In the genomic region with DNA sequence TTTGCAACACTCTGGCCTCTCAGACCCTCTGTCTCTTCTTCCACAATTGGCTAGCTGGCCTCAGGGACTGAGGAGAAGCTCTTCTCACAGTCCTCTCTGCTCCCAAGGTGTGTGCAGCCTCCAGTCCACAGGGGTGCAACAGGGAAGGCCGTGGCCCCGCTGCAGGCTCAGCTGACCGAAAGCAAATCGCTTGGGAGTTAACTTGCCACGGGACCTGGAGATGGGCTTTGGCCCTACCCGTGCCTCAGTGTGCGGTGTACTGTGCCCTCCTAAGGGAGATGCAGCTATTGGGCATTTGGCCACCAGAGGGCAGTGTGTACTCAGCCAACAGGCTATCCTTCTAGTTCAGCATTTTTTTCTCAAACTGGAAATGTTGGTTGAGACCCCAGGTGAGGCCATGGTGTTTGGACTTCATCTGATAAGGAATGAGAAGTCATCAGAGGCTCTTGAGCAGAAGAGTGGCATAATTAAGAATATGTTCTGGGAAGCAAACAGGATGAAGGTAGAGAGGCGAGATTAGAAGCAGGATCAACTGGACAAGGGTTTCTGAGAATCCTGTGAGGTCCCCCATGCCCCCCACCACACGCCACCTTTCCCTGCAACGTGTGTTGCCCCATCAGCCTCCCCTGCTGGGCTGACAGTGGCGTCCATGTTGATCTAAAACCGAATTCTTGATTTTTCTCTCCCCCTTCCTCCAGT, we compare ENCODE assay signal across 8 cellular contexts. TPM values are rescaled to one million over a fixed set of nuclear protein-coding genes. Genes with fewer than 3 reads are reported as not detected.
A peak's percentile ranks its signal among the peaks of the same experiment; 100 is the strongest.
DNase-seq lines count a peak whose midpoint lies in the region; ATAC-seq, FAIRE-seq and TF ChIP-seq lines count a peak whose summit lies in the region.

No MANE protein-coding gene starts in this region.

- POLR2A ChIA-PET in activated B cell treated with CpG ODN at 0.5 μM for 24 hours (lab: Charles Lee): interaction anchor here (0.6 to 2.1 kb wide), 9 partner anchors 12 to 424 kb away, joined by 3 to 14 read pairs (median 3); a partner anchor contains a TSS

- CTCF ChIA-PET in activated B cell treated with CpG ODN at 0.5 μM for 24 hours (lab: Charles Lee): interaction anchor here (0.8 to 4.8 kb wide), 27 partner anchors 9 to 821 kb away, joined by 3 to 147 read pairs (median 4); a partner anchor contains a TSS

- H3K27ac Mint-ChIP-seq in activated B cell treated with CpG ODN at 0.5 μM for 24 hours: no peak overlapping the region

- H3K4me1 Mint-ChIP-seq in activated B cell treated with CpG ODN at 0.5 μM for 24 hours: peaks cover 12% of the 10 kb centered on the region

- no peak for FAIRE-seq in kidney (lab: Jason Lieb, UNC)

- no peaks in the 10 kb centered on the region for H3K36me3 ChIP-seq in kidney (ENCODE audit: control insufficient read depth in 1 of 2, insufficient read depth in 2 of 2, low read length in 2 of 2)

- H3K27me3 Mint-ChIP-seq in activated B cell treated with CpG ODN at 0.5 μM for 24 hours: no peaks in the 10 kb centered on the region

- no peak overlapping the region for H3K27ac ChIP-seq in kidney (ENCODE audit: low read depth in 2 of 2, low read length in 2 of 2)

- no peaks in the 10 kb centered on the region for H3K9me3 Mint-ChIP-seq in activated B cell treated with CpG ODN at 0.5 μM for 24 hours

- no peak overlapping the region for H3K9ac ChIP-seq in kidney (ENCODE audit: low read length in 2 of 2)

- TF ChIP-seq CTCF in activated B cell treated with CpG ODN at 0.5 μM for 24 hours (IDR thresholded peaks at IDR 0.05): peak; percentile 47
- TF ChIP-seq CTCF in cardiac fibroblast (IDR thresholded peaks at IDR 0.05; ENCODE audit: low read depth, low read length): peak; percentile 92
- TF ChIP-seq CTCF in kidney (IDR thresholded peaks at IDR 0.05; ENCODE audit: borderline replicate concordance, extremely low read depth, insufficient read depth): peak; percentile 98

- no peaks in the 10 kb centered on the region for H3K36me3 Mint-ChIP-seq in activated B cell treated with CpG ODN at 0.5 μM for 24 hours (ENCODE audit: low read depth)

- no peaks in the 10 kb centered on the region for H3K9me3 ChIP-seq in kidney (ENCODE audit: control insufficient read depth in 1 of 2, low read length in 2 of 2)

- no peak overlapping the region for H3K4me3 Mint-ChIP-seq in activated B cell treated with CpG ODN at 0.5 μM for 24 hours

- ATAC-seq in GM21619 (IDR thresholded peaks at IDR 0.05; ENCODE audit: unreplicated experiment): peak; percentile 60
- ATAC-seq in activated B cell treated with CpG ODN at 0.5 μM for 24 hours (ENCODE audit: low read depth): peak; percentile 96
- ATAC-seq in GM18517 (IDR thresholded peaks at IDR 0.05; ENCODE audit: unreplicated experiment): no peak

- intact Hi-C loops in activated B cell treated with CpG ODN at 0.5 μM for 24 hours (cut with micrococcal nuclease): loop anchor here (1.0 to 10.0 kb wide), 10 partner anchors 54 to 810 kb away; a partner anchor contains a TSS
- intact Hi-C loops in kidney (cut with DNase I): no loop called here

- peaks cover 0 to 4% of the 10 kb centered on the region in 2 donors for H3K4me1 ChIP-seq in kidney (ENCODE audit: control insufficient read depth in 1 of 2, insufficient read depth in 1 of 2, low read depth in 1 of 2, low read length in 2 of 2)

- no peak overlapping the region for H3K4me3 ChIP-seq in cardiac fibroblast (replicated peaks in 1 of 2; ENCODE audit: low read depth in 2 of 2, low read length in 2 of 2)
- no peak overlapping the region for H3K4me3 ChIP-seq in kidney (ENCODE audit: low read length in 2 of 2)

- DNase-seq in AML-193 (lab: John Stamatoyannopoulos, UW) (peak; percentile 37 to 47), NCI-H2196 treated with DMSO at 0.1 percent for 48 hours (lab: John Stamatoyannopoulos, UW; ENCODE audit: unreplicated experiment) (peak; percentile 47), activated B cell treated with CpG ODN at 0.5 μM for 24 hours (peak; percentile 76), cardiac fibroblast (ENCODE audit: low read depth in 2 of 2) (peak; percentile 76 to 78), kidney (peak; percentile 88)
- peak; percentile 91 for DNase-seq in stimulated activated CD4-positive, alpha-beta T cell treated with anti-CD3 and anti-CD28 coated beads, Interleukin-2, amount 100 ng/mL, for 24 hours

RNA-seq across cellular contexts. Expression of a gene that starts 42.5 kb away (rescaled TPM):
- total RNA-seq in activated B cell treated with CpG ODN at 0.5 μM for 24 hours (not detected in 2 replicates), kidney (17.5 TPM)
- polyA plus RNA-seq in kidney (ENCODE audit: insufficient read depth, low read depth, low replicate concordance): 22.0 TPM

RNA-seq across cellular contexts. Expression of a gene that starts 55.2 kb away (rescaled TPM):
- total RNA-seq in activated B cell treated with CpG ODN at 0.5 μM for 24 hours (0.93 TPM in 1 of 2 replicates, not detected in the other), kidney (2.3 TPM)
- polyA plus RNA-seq in kidney (ENCODE audit: insufficient read depth, low read depth, low replicate concordance): 0.34 TPM

RNA-seq across cellular contexts. Expression of a gene that starts 55.2 kb away (rescaled TPM):
- 59.9 and 61.8 TPM in 2 replicates for total RNA-seq in activated B cell treated with CpG ODN at 0.5 μM for 24 hours
- 52.5 TPM for total RNA-seq in kidney
- polyA plus RNA-seq in kidney (ENCODE audit: insufficient read depth, low read depth, low replicate concordance): 98.8 TPM

RNA-seq across cellular contexts. Expression of a gene that starts 58.1 kb away (rescaled TPM):
- total RNA-seq in activated B cell treated with CpG ODN at 0.5 μM for 24 hours (not detected in 2 replicates), kidney (21.1 TPM)
- polyA plus RNA-seq in kidney (ENCODE audit: insufficient read depth, low read depth, low replicate concordance): 33.3 TPM

Comparison
In these comparisons a context has a peak if more than half of its experiments do, and no peak if none do; other contexts are left out.
1. CTCF ChIP-seq: peak in every context shown above with its lines; median percentile 98 in kidney; 92 in cardiac fibroblast; 47 in activated B cell treated with CpG ODN at 0.5 μM for 24 hours.
2. RNA of a gene that starts 42.5 kb away (total RNA-seq): 17.5 TPM in kidney (single experiment); not detected in activated B cell treated with CpG ODN at 0.5 μM for 24 hours; every median in the first group is over 10 times any median in the second.
3. Peak in every context shown above with its lines, with median percentiles within 50 percentile points of each other: DNase-seq.